Comparison of ENCODE assay signal across 1 cellular context in genomic region chr17:35947156-35947585, GRCh38.
TF ChIP-seq lines count a peak whose summit lies in the region.

No MANE protein-coding gene starts in this region.

TF ChIP-seq in endothelial cell of umbilical vein, 7 proteins besides CTCF, POLR2A, EP300 and RAD21:
- TF ChIP-seq FOS (IDR thresholded peaks at IDR 0.05; ENCODE audit: borderline replicate concordance, insufficient read depth, low read length), result no peak
- TF ChIP-seq MYC (IDR thresholded peaks at IDR 0.05; ENCODE audit: low read depth, low read length), result no peak
- no peak for TF ChIP-seq EZH2 (IDR thresholded peaks at IDR 0.05; ENCODE audit: borderline replicate concordance, low read depth, low read length, severe bottlenecking)
- no peak for TF ChIP-seq GATA2 (IDR thresholded peaks at IDR 0.05; ENCODE audit: insufficient read depth, insufficient read length, low read depth, low read length)
- no peak for TF ChIP-seq POLR2AphosphoS5 (IDR thresholded peaks at IDR 0.05; ENCODE audit: insufficient read depth, low read depth, low read length)
- no peak for TF ChIP-seq MAX (IDR thresholded peaks at IDR 0.05; ENCODE audit: insufficient read depth, insufficient read length)
- TF ChIP-seq JUN (IDR thresholded peaks at IDR 0.05; ENCODE audit: borderline replicate concordance, insufficient read depth, insufficient read length, low read depth), result no peak
